In genomic region chr15:92902723-92903587, GRCh38 we compare ENCODE assay signal across 8 cellular contexts. TPM values are rescaled to one million over a fixed set of nuclear protein-coding genes. Genes with fewer than 3 reads are reported as not detected.
A peak's percentile ranks its signal among the peaks of the same experiment; 100 is the strongest.
DNase-seq lines count a peak whose midpoint lies in the region; ATAC-seq lines count a peak whose summit lies in the region.

No MANE protein-coding gene starts in this region.

- H3K23ac ChIP-seq in trophoblast cell (ENCODE audit: low read length), result no peak overlapping the region

- ATAC-seq in HG02763 (IDR thresholded peaks at IDR 0.05; ENCODE audit: unreplicated experiment), result no peak

- no CpG with 5 or more reads among the region's 4 CpGs for WGBS in trophoblast cell (ENCODE audit: extremely low coverage, insufficient coverage, insufficient read length)

- no peak overlapping the region for H2BK12ac ChIP-seq in trophoblast cell (ENCODE audit: low read length)

- H3K79me1 ChIP-seq in trophoblast cell (ENCODE audit: low read length), result peaks cover 6% of the 10 kb centered on the region

- H3K9ac ChIP-seq in trophoblast cell (ENCODE audit: low read length), result peak overlapping the region; percentile 58

- H4K91ac ChIP-seq in trophoblast cell (ENCODE audit: low read depth, low read length), result no peak overlapping the region

- DNase-seq in SKM-1 treated with dmso at 0.1 percent for 144 hours (lab: John Stamatoyannopoulos, UW; ENCODE audit: unreplicated experiment) (peak; percentile 38), SKM-1 (lab: John Stamatoyannopoulos, UW; ENCODE audit: unreplicated experiment) (no peak), SJCRH30 (peak in 1 of 2 experiments; percentile 46), epithelial cell of prostate (ENCODE audit: low read depth, low spot score) (no peak), trophoblast cell (peak in 1 of 2 donors; percentile 29), NCI-H226 (no peak), retina (no peak)

- H3K9me3 ChIP-seq in SJCRH30 (replicated peaks) (no peaks in the 10 kb centered on the region), trophoblast cell (ENCODE audit: insufficient read depth, low read depth, low read length) (no peaks in the 10 kb centered on the region)

- H3K14ac ChIP-seq in trophoblast cell (ENCODE audit: low read length), result no peak overlapping the region

- H3K27me3 ChIP-seq in SJCRH30 (no peaks in the 10 kb centered on the region), trophoblast cell (ENCODE audit: insufficient read depth, low read length) (no peaks in the 10 kb centered on the region)

- H3K18ac ChIP-seq in trophoblast cell (ENCODE audit: low read length), result no peak overlapping the region

- peak overlapping the region; percentile 55 for H3K4ac ChIP-seq in trophoblast cell (ENCODE audit: low read depth, low read length)

- peak overlapping the region; percentile 70 for H3K4me2 ChIP-seq in trophoblast cell (ENCODE audit: low read length)

- H4K8ac ChIP-seq in trophoblast cell (ENCODE audit: low read depth, low read length), result no peak overlapping the region

- no peak overlapping the region for H2AK5ac ChIP-seq in trophoblast cell (ENCODE audit: low read length)

- H3K4me1 ChIP-seq in SJCRH30, result peaks cover 23% of the 10 kb centered on the region
- peaks cover 0 to 4% of the 10 kb centered on the region in 2 experiments for H3K4me1 ChIP-seq in trophoblast cell (ENCODE audit: control insufficient read depth in 1 of 2, insufficient read depth in 2 of 2, low read length in 2 of 2)

- H4K12ac ChIP-seq in trophoblast cell (ENCODE audit: low read depth, low read length), result no peak overlapping the region

- H3K79me2 ChIP-seq in trophoblast cell (ENCODE audit: control insufficient read depth, insufficient read depth, low read length, poor library complexity), result peaks cover 5% of the 10 kb centered on the region

- no peak overlapping the region for H2AFZ ChIP-seq in trophoblast cell (ENCODE audit: insufficient read depth, low read length, poor library complexity)

- H3K4me3 ChIP-seq in SJCRH30, result peak overlapping the region; percentile 81
- no peak overlapping the region for H3K4me3 ChIP-seq in trophoblast cell (ENCODE audit: low read depth, low read length)

- no peak overlapping the region for H2BK5ac ChIP-seq in trophoblast cell (ENCODE audit: low read depth, low read length, poor library complexity)

- peaks cover 43% of the 10 kb centered on the region for H3K36me3 ChIP-seq in SJCRH30
- peaks cover 0 to 1% of the 10 kb centered on the region in 2 experiments for H3K36me3 ChIP-seq in trophoblast cell (ENCODE audit: control insufficient read depth in 1 of 2, insufficient read depth in 2 of 2, low read length in 2 of 2)

- no peak overlapping the region for H2BK120ac ChIP-seq in trophoblast cell (ENCODE audit: insufficient read depth, low read length, poor library complexity)

- H3K27ac ChIP-seq in SJCRH30 (peak overlapping the region; percentile 96), epithelial cell of prostate (peak overlapping the region; percentile 98), trophoblast cell (ENCODE audit: low read depth, low read length) (peak overlapping the region; percentile 53)

RNA-seq across cellular contexts. Expression of gene CHD2, which starts 2.8 kb away (rescaled TPM):
- 64.8 and 82.6 TPM in 2 replicates for total RNA-seq in SJCRH30 (2014; rRNA removed; shearing (Covaris generic))
- polyA plus RNA-seq in trophoblast cell (2013), result 98.2 and 104 TPM in 2 replicates
